Comparison of ENCODE assay signal across 1 cellular context in genomic region chr10:110623316-110623715, GRCh38. TPM values are rescaled to one million over a fixed set of nuclear protein-coding genes. Genes with fewer than 3 reads are reported as not detected.
"Had no signal": no experiment of that assay in that cellular context is flagged by ENCODE, and none has a peak within 500 bp of the region (broad histone marks: within the 10 kb centered on the region; RNA-seq: fewer than 3 reads in every experiment).

No MANE protein-coding gene starts in this region.

RNA-seq across cellular contexts. Expression of gene RBM20, which starts 20.8 kb away (rescaled TPM):
- total RNA-seq: MCF 10A had no signal
